In genomic region chr4:40152642-40153041, GRCh38 we compare ENCODE assay signal across 16 cellular contexts. TPM values are rescaled to one million over a fixed set of nuclear protein-coding genes. Genes with fewer than 3 reads are reported as not detected.
A peak's percentile ranks its signal among the peaks of the same experiment; 100 is the strongest.
DNase-seq lines count a peak whose midpoint lies in the region; ATAC-seq and TF ChIP-seq lines count a peak whose summit lies in the region.
"Had no signal": no experiment of that assay in that cellular context is flagged by ENCODE, and none has a peak within 500 bp of the region (broad histone marks: within the 10 kb centered on the region; RNA-seq: fewer than 3 reads in every experiment).

No MANE protein-coding gene starts in this region.

- H3K9me3 ChIP-seq in mucosa of descending colon (peaks cover 4% of the 10 kb centered on the region), ovary (no peaks in the 10 kb centered on the region)
- H3K9me3 ChIP-seq: adrenal gland, BE2C, lower lobe of right lung had no signal

- CTCF ChIA-PET in activated naive CD4-positive, alpha-beta T cell treated with anti-CD3 and anti-CD28 coated beads, Interleukin-2, amount 10 ng/mL, durations not matched to agents 7 days and 5 days (lab: Charles Lee) = interaction anchor here (0.6 to 2.1 kb wide), 9 partner anchors 9 to 567 kb away, joined by 3 to 20 read pairs (median 3); no protein-coding TSS in a partner anchor
- CTCF ChIA-PET in T-cell (lab: Charles Lee) = interaction anchor here (0.7 to 2.8 kb wide), 18 partner anchors 38 to 173 kb away, joined by 3 to 20 read pairs (median 4); partner anchors contain the start of gene N4BP2 (in 2 of the 2)

- peaks cover 10% of the 10 kb centered on the region for H3K9me3 Mint-ChIP-seq in activated naive CD4-positive, alpha-beta T cell treated with anti-CD3 and anti-CD28 coated beads, Interleukin-2, amount 10 ng/mL, durations not matched to agents 7 days and 5 days
- peaks cover 11 to 14% of the 10 kb centered on the region in 2 donors for H3K9me3 Mint-ChIP-seq in activated naive CD4-positive, alpha-beta T cell treated with anti-CD3 and anti-CD28 coated beads, Interleukin-2, amount 50 U/mL, for 72 hours
- H3K9me3 Mint-ChIP-seq in T-cell (peaks cover 0 to 6% (median 3%) of the 10 kb centered on the region in 3 donors), memory B cell (no peaks in the 10 kb centered on the region)

- H3K4me1 Mint-ChIP-seq in activated naive CD4-positive, alpha-beta T cell treated with anti-CD3 and anti-CD28 coated beads, Interleukin-2, amount 10 ng/mL, durations not matched to agents 7 days and 5 days = peaks cover 36% of the 10 kb centered on the region
- peaks cover 36 to 41% (median 39%) of the 10 kb centered on the region in 3 donors for H3K4me1 Mint-ChIP-seq in T-cell
- peaks cover 8% of the 10 kb centered on the region for H3K4me1 Mint-ChIP-seq in memory B cell

- no peak for ATAC-seq in activated naive CD4-positive, alpha-beta T cell treated with anti-CD3 and anti-CD28 coated beads, Interleukin-2, amount 50 U/mL, for 72 hours
- ATAC-seq in T-cell (replicated peaks in 1 of 4) (peak; percentile 64 to 87 (median 84)), memory B cell (ENCODE audit: low read depth) (peak; percentile 69), mucosa of descending colon (no peak)
- ATAC-seq: lower lobe of right lung had no signal

- DNase-seq in activated naive CD4-positive, alpha-beta T cell treated with anti-CD3 and anti-CD28 coated beads, Interleukin-2, amount 10 ng/mL, durations not matched to agents 7 days and 5 days = peak; percentile 31
- no peak for DNase-seq in activated naive CD4-positive, alpha-beta T cell treated with anti-CD3 and anti-CD28 coated beads, Interleukin-2, amount 50 U/mL, for 72 hours (ENCODE audit: low spot score in 2 of 2)
- peak; percentile 19 for DNase-seq in GM12865 (ENCODE audit: low read depth)
- peak in 31 of 34 experiments; percentile 5 to 54 (median 25) for DNase-seq in T-cell
- DNase-seq in memory B cell (ENCODE audit: low spot score in 2 of 2) = no peak
- no peak for DNase-seq in mucosa of descending colon
- DNase-seq in ovary = no peak
- no peak for DNase-seq in dermis blood vessel endothelial cell
- DNase-seq: adrenal gland, BE2C, DMS153, head of caudate nucleus, lower lobe of right lung, NCI-H69, PC-9 had no signal

- H3K4me3 ChIP-seq in GM12865 (ENCODE audit: low read depth, low read length) (no peak overlapping the region), mucosa of descending colon (no peak overlapping the region), ovary (no peak overlapping the region)
- H3K4me3 ChIP-seq: adrenal gland, lower lobe of right lung, PC-9 had no signal

- intact Hi-C loops in mucosa of descending colon (cut with DNase I, micrococcal nuclease) (loop anchor here (5.0 kb wide), 2 partner anchors 160 to 165 kb away; no protein-coding TSS in a partner anchor), ovary (cut with DNase I) (loop anchor here in 2 of 4 donors (10.0 kb wide), 2 partner anchors 152 to 172 kb away; no protein-coding TSS in a partner anchor)

- WGBS in ovary, 3 donors = 88 to 90% (median 89%) methylated on average over 5 of the region's 5 CpGs

- H3K36me3 ChIP-seq in mucosa of descending colon (ENCODE audit: low read depth) (no peaks in the 10 kb centered on the region), ovary (no peaks in the 10 kb centered on the region)
- H3K36me3 ChIP-seq: adrenal gland, BE2C had no signal

- no peaks in the 10 kb centered on the region for H3K27me3 Mint-ChIP-seq in activated naive CD4-positive, alpha-beta T cell treated with anti-CD3 and anti-CD28 coated beads, Interleukin-2, amount 10 ng/mL, durations not matched to agents 7 days and 5 days
- H3K27me3 Mint-ChIP-seq in T-cell = no peaks in the 10 kb centered on the region
- no peaks in the 10 kb centered on the region for H3K27me3 Mint-ChIP-seq in memory B cell

- H3K4me1 ChIP-seq in mucosa of descending colon (ENCODE audit: low read depth) (no peaks in the 10 kb centered on the region), ovary (ENCODE audit: insufficient read depth) (no peaks in the 10 kb centered on the region)
- H3K4me1 ChIP-seq: adrenal gland, BE2C, lower lobe of right lung had no signal

- no peak for TF ChIP-seq CTCF in GM12865 (IDR thresholded peaks at IDR 0.05; ENCODE audit: insufficient read depth, low read depth, low read length, missing control alignments)
- no peak for TF ChIP-seq CTCF in mucosa of descending colon (IDR thresholded peaks at IDR 0.05)
- no peak for TF ChIP-seq CTCF in ovary (IDR thresholded peaks at IDR 0.05)

- POLR2A ChIA-PET in T-cell (lab: Charles Lee) = interaction anchor here (0.6 to 1.7 kb wide), 8 partner anchors 38 to 87 kb away, joined by 3 to 7 read pairs (median 4); no protein-coding TSS in a partner anchor

- TF ChIP-seq POLR2A in ovary (IDR thresholded peaks at IDR 0.05) = no peak

- H3K27me3 ChIP-seq in ovary = no peaks in the 10 kb centered on the region
- H3K27me3 ChIP-seq: adrenal gland, BE2C had no signal

- no peak for TF ChIP-seq EP300 in ovary (IDR thresholded peaks at IDR 0.05)

- H3K27ac ChIP-seq in ovary = no peak overlapping the region
- H3K27ac ChIP-seq: adrenal gland, lower lobe of right lung, PC-9 had no signal

- H3K36me3 Mint-ChIP-seq in activated naive CD4-positive, alpha-beta T cell treated with anti-CD3 and anti-CD28 coated beads, Interleukin-2, amount 10 ng/mL, durations not matched to agents 7 days and 5 days = peaks cover 50% of the 10 kb centered on the region
- H3K36me3 Mint-ChIP-seq in activated naive CD4-positive, alpha-beta T cell treated with anti-CD3 and anti-CD28 coated beads, Interleukin-2, amount 50 U/mL, for 72 hours = peaks cover 17 to 25% of the 10 kb centered on the region in 2 donors
- H3K36me3 Mint-ChIP-seq in T-cell (peaks cover 8% of the 10 kb centered on the region), memory B cell (peaks cover 3% of the 10 kb centered on the region)

- no peak overlapping the region for H3K4me3 Mint-ChIP-seq in activated naive CD4-positive, alpha-beta T cell treated with anti-CD3 and anti-CD28 coated beads, Interleukin-2, amount 10 ng/mL, durations not matched to agents 7 days and 5 days
- peak overlapping the region in 2 of 3 donors; percentile 23 to 49 for H3K4me3 Mint-ChIP-seq in T-cell
- H3K4me3 Mint-ChIP-seq in memory B cell = no peak overlapping the region

- peak overlapping the region; percentile 24 for H3K27ac Mint-ChIP-seq in activated naive CD4-positive, alpha-beta T cell treated with anti-CD3 and anti-CD28 coated beads, Interleukin-2, amount 10 ng/mL, durations not matched to agents 7 days and 5 days
- no peak overlapping the region for H3K27ac Mint-ChIP-seq in activated naive CD4-positive, alpha-beta T cell treated with anti-CD3 and anti-CD28 coated beads, Interleukin-2, amount 50 U/mL, for 72 hours
- H3K27ac Mint-ChIP-seq in T-cell = peak overlapping the region; percentile 86 to 90
- peak overlapping the region; percentile 20 for H3K27ac Mint-ChIP-seq in memory B cell

RNA-seq across cellular contexts. Expression of gene RHOH, which starts 44.2 kb away (rescaled TPM):
- 10 to 100 TPM; 81.2 to 82.9 TPM for total RNA-seq in activated naive CD4-positive, alpha-beta T cell treated with anti-CD3 and anti-CD28 coated beads, Interleukin-2, amount 50 U/mL, for 72 hours
- total RNA-seq in T-cell (100 to 1,000 TPM; 174 to 436 (median 216) TPM), mucosa of descending colon (1 to 10 TPM; 1.9 to 5.8 (median 2.8) TPM), ovary (1 to 10 TPM in 4 of 7 donors, under 1 TPM in 3; 0.56 to 3.2 (median 1.0) TPM), dermis blood vessel endothelial cell (0.17 and 0.65 TPM in 2 replicates)
- under 1 TPM; 0.31 to 0.98 TPM for polyA plus RNA-seq in ovary
- total RNA-seq: PC-9, SK-MEL-5 had no signal

Comparison
In these comparisons a context has a peak if more than half of its experiments do, and no peak if none do; other contexts are left out.
1. DNase-seq: peak in activated naive CD4-positive, alpha-beta T cell treated with anti-CD3 and anti-CD28 coated beads, Interleukin-2, amount 10 ng/mL, durations not matched to agents 7 days and 5 days (single experiment), GM12865 (single experiment) and T-cell (31 of 34); none in activated naive CD4-positive, alpha-beta T cell treated with anti-CD3 and anti-CD28 coated beads, Interleukin-2, amount 50 U/mL, for 72 hours (0 of 2), memory B cell (0 of 2), mucosa of descending colon (0 of 3), ovary (0 of 5) and dermis blood vessel endothelial cell (single experiment).
2. H3K27ac Mint-ChIP-seq: peak in activated naive CD4-positive, alpha-beta T cell treated with anti-CD3 and anti-CD28 coated beads, Interleukin-2, amount 10 ng/mL, durations not matched to agents 7 days and 5 days (single experiment), T-cell (2 of 2) and memory B cell (single experiment); none in activated naive CD4-positive, alpha-beta T cell treated with anti-CD3 and anti-CD28 coated beads, Interleukin-2, amount 50 U/mL, for 72 hours (0 of 2).
3. H3K4me3 Mint-ChIP-seq: peak in T-cell (2 of 3); none in activated naive CD4-positive, alpha-beta T cell treated with anti-CD3 and anti-CD28 coated beads, Interleukin-2, amount 10 ng/mL, durations not matched to agents 7 days and 5 days (single experiment) and memory B cell (single experiment).
4. ATAC-seq: peak in T-cell (4 of 4) and memory B cell (single experiment); none in activated naive CD4-positive, alpha-beta T cell treated with anti-CD3 and anti-CD28 coated beads, Interleukin-2, amount 50 U/mL, for 72 hours (0 of 2) and mucosa of descending colon (single experiment).
5. RNA of gene RHOH, which starts 44.2 kb away (total RNA-seq): 174 to 436 TPM in T-cell and 81.2 to 82.9 TPM in activated naive CD4-positive, alpha-beta T cell treated with anti-CD3 and anti-CD28 coated beads, Interleukin-2, amount 50 U/mL, for 72 hours; 1.9 to 5.8 TPM in mucosa of descending colon, 0.56 to 3.2 TPM in ovary and 0.17 to 0.65 TPM in dermis blood vessel endothelial cell; every median in the first group is over 10 times any median in the second.